ENCODE assay signal across 1 cellular context in genomic region chr6:82084324-82084920, GRCh38.
A peak's percentile ranks its signal among the peaks of the same experiment; 100 is the strongest.
TF ChIP-seq lines count a peak whose summit lies in the region.

No MANE protein-coding gene starts in this region.

TF ChIP-seq in HepG2, 621 proteins besides CTCF, POLR2A, EP300 and RAD21 (continued from another document and continues in another):
- TF ChIP-seq TFE3 (CRISPR knock-in tag; IDR thresholded peaks at IDR 0.05): 0 out of 2 replicates have a peak, but pooled peaks have one; percentile 37
- no peak for TF ChIP-seq RARG (CRISPR knock-in tag; IDR thresholded peaks at IDR 0.05; ENCODE audit: low read depth)
- TF ChIP-seq ZMYM2 (CRISPR knock-in tag; IDR thresholded peaks at IDR 0.05): no peak
- TF ChIP-seq DDIT3 (CRISPR knock-in tag; IDR thresholded peaks at IDR 0.05): no peak
- TF ChIP-seq PBX3 (CRISPR knock-in tag; IDR thresholded peaks at IDR 0.05; ENCODE audit: borderline replicate concordance): no peak
- no peak for TF ChIP-seq ZBTB26 (CRISPR knock-in tag; IDR thresholded peaks at IDR 0.05; ENCODE audit: borderline replicate concordance)
- TF ChIP-seq ZNF616 (CRISPR knock-in tag; IDR thresholded peaks at IDR 0.05; ENCODE audit: low read depth): no peak
- TF ChIP-seq FLYWCH1 (CRISPR knock-in tag; IDR thresholded peaks at IDR 0.05): no peak
- no peak for TF ChIP-seq ZFY (CRISPR knock-in tag; IDR thresholded peaks at IDR 0.05)
- TF ChIP-seq ZNF710 (CRISPR knock-in tag; IDR thresholded peaks at IDR 0.05; ENCODE audit: borderline replicate concordance): no peak
- no peak for TF ChIP-seq ZSCAN30 (CRISPR knock-in tag; IDR thresholded peaks at IDR 0.05)
- no peak; the same call in 1 of the 2 replicates for TF ChIP-seq DNMT3B (CRISPR knock-in tag; conservative IDR thresholded peaks at IDR 0.05)
- TF ChIP-seq MTF1 (CRISPR knock-in tag; IDR thresholded peaks at IDR 0.05): no peak
- no peak for TF ChIP-seq ZNF414 (CRISPR knock-in tag; IDR thresholded peaks at IDR 0.05)
- no peak for TF ChIP-seq TSC22D2 (CRISPR knock-in tag; IDR thresholded peaks at IDR 0.05; ENCODE audit: borderline replicate concordance)
- 0 out of 2 replicates have a peak, but pooled peaks have one; percentile 20 for TF ChIP-seq ZFX (CRISPR knock-in tag; IDR thresholded peaks at IDR 0.05; ENCODE audit: low read depth)
- no peak for TF ChIP-seq ZNF121 (CRISPR knock-in tag; IDR thresholded peaks at IDR 0.05)
- no peak for TF ChIP-seq ZIK1 (CRISPR knock-in tag; IDR thresholded peaks at IDR 0.05; ENCODE audit: borderline replicate concordance, low read depth)
- TF ChIP-seq HOXA5 (CRISPR knock-in tag; IDR thresholded peaks at IDR 0.05): no peak
- TF ChIP-seq RFXAP (CRISPR knock-in tag; IDR thresholded peaks at IDR 0.05; ENCODE audit: borderline replicate concordance): no peak
- no peak for TF ChIP-seq ZNF607 (CRISPR knock-in tag; IDR thresholded peaks at IDR 0.05; ENCODE audit: borderline replicate concordance)
- no peak for TF ChIP-seq NONO (IDR thresholded peaks at IDR 0.05)
- 0 out of 2 replicates have a peak, but pooled peaks have one; percentile 25 for TF ChIP-seq NONO (CRISPR knock-in tag; conservative IDR thresholded peaks at IDR 0.05)
- TF ChIP-seq ZBTB38 (CRISPR knock-in tag; IDR thresholded peaks at IDR 0.05): no peak
- no peak for TF ChIP-seq DMAP1 (CRISPR knock-in tag; IDR thresholded peaks at IDR 0.05)
- TF ChIP-seq ZFP91 (CRISPR knock-in tag; IDR thresholded peaks at IDR 0.05; ENCODE audit: borderline replicate concordance): no peak
- TF ChIP-seq CAMTA2 (CRISPR knock-in tag; IDR thresholded peaks at IDR 0.05; ENCODE audit: borderline replicate concordance): no peak
- TF ChIP-seq ZNF552 (CRISPR knock-in tag; IDR thresholded peaks at IDR 0.05; ENCODE audit: borderline replicate concordance): no peak
- TF ChIP-seq DBP (CRISPR knock-in tag; IDR thresholded peaks at IDR 0.05; ENCODE audit: not compliant biosample characterization): no peak
- no peak for TF ChIP-seq PRDM4 (CRISPR knock-in tag; IDR thresholded peaks at IDR 0.05; ENCODE audit: borderline replicate concordance)
- no peak for TF ChIP-seq ZNF574 (CRISPR knock-in tag; IDR thresholded peaks at IDR 0.05)
- TF ChIP-seq ZNF326 (CRISPR knock-in tag; IDR thresholded peaks at IDR 0.05; ENCODE audit: borderline replicate concordance): no peak
- no peak for TF ChIP-seq ZNF790 (CRISPR knock-in tag; IDR thresholded peaks at IDR 0.05; ENCODE audit: borderline replicate concordance)
- no peak for TF ChIP-seq TMF1 (CRISPR knock-in tag; IDR thresholded peaks at IDR 0.05; ENCODE audit: low read depth)
- TF ChIP-seq ONECUT2 (CRISPR knock-in tag; IDR thresholded peaks at IDR 0.05): 0 out of 2 replicates have a peak, but pooled peaks have one; percentile 7
- 0 out of 2 replicates have a peak, but pooled peaks have one; percentile 16 for TF ChIP-seq ZNF792 (CRISPR knock-in tag; IDR thresholded peaks at IDR 0.05)
- no peak for TF ChIP-seq ATF5 (CRISPR knock-in tag; IDR thresholded peaks at IDR 0.05; ENCODE audit: low read depth)
- TF ChIP-seq WIZ (CRISPR knock-in tag; IDR thresholded peaks at IDR 0.05): no peak
- TF ChIP-seq ZNF761 (CRISPR knock-in tag; conservative IDR thresholded peaks at IDR 0.05): no peak
- TF ChIP-seq RFX5 (IDR thresholded peaks at IDR 0.05; ENCODE audit: low read depth, low read length): no peak
- no peak for TF ChIP-seq SMAD1 (CRISPR knock-in tag; IDR thresholded peaks at IDR 0.05; ENCODE audit: borderline replicate concordance, low read depth)
- TF ChIP-seq ZZZ3 (CRISPR knock-in tag; IDR thresholded peaks at IDR 0.05; ENCODE audit: borderline replicate concordance): no peak
- peak; percentile 69 for TF ChIP-seq FOSL2 (CRISPR knock-in tag; IDR thresholded peaks at IDR 0.05)
- peak; percentile 91 for TF ChIP-seq NFIC (IDR thresholded peaks at IDR 0.05; ENCODE audit: low read length)
- no peak for TF ChIP-seq GLMP (CRISPR knock-in tag; IDR thresholded peaks at IDR 0.05; ENCODE audit: borderline replicate concordance)
- TF ChIP-seq ZNF543 (CRISPR knock-in tag; IDR thresholded peaks at IDR 0.05): no peak
- TF ChIP-seq SNAPC5 (CRISPR knock-in tag; IDR thresholded peaks at IDR 0.05; ENCODE audit: borderline replicate concordance): no peak
- TF ChIP-seq JUN (CRISPR knock-in tag; IDR thresholded peaks at IDR 0.05): no peak
- no peak for TF ChIP-seq ZNF24 (IDR thresholded peaks at IDR 0.05)
